Comparison of ENCODE assay signal across 10 cellular contexts in the genomic region with DNA sequence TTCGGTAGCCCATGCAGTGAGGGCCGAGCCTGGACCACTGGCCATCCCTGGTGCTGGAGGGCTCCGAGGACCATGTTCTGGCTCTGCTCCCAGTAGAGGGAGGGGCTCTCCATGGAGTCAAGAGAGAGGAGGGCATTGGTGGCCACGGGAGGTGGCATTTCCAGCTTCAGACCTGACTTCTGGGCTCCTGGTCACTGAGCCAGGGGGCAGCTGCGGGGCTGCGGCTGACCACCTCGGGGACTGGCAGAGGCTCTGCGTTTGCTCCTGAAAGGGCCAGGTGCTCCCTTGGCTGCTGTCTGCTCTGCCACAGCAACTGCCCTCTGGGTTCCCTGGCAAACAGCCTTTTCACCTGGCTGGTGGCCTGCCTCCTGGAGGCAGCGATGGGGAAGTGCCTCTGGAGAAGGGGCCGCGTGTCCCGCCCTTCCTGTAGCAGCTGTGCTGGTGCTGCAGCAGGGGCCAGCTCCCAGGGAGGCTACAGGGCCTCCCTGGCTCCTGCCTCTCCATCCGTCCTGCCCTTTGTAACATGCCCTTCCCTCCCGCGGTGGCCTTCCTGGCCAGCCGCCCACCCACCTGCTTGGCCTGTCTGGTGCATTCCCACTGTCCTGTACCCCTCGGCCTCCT.
A peak's percentile ranks its signal among the peaks of the same experiment; 100 is the strongest.
DNase-seq lines count a peak whose midpoint lies in the region; ATAC-seq and TF ChIP-seq lines count a peak whose summit lies in the region.
"Had no signal": no experiment of that assay in that cellular context is flagged by ENCODE, and none has a peak within 500 bp of the region (broad histone marks: within the 10 kb centered on the region; RNA-seq: fewer than 3 reads in every experiment).

No MANE protein-coding gene starts in this region.

- H3K27me3 Mint-ChIP-seq in neural progenitor cell (ENCODE audit: insufficient read depth, low read depth), result peaks cover 35% of the 10 kb centered on the region

- H3K79me2 ChIP-seq in neural progenitor cell (ENCODE audit: low read depth), result no peaks in the 10 kb centered on the region

- H3K4me1 ChIP-seq in body of pancreas (peaks cover 14% of the 10 kb centered on the region), neural progenitor cell (no peaks in the 10 kb centered on the region), gastrocnemius medialis (no peaks in the 10 kb centered on the region)

- H2AFZ ChIP-seq in neural progenitor cell (replicated peaks), result peak overlapping the region; percentile 97

- H4K20me1 ChIP-seq in neural progenitor cell (ENCODE audit: low read depth), result peaks cover 2% of the 10 kb centered on the region

- H3K27ac Mint-ChIP-seq in neural progenitor cell, result no peak overlapping the region

- H3K27ac ChIP-seq in body of pancreas, result no peak overlapping the region
- H3K27ac ChIP-seq in neural progenitor cell, result no peak overlapping the region
- H3K27ac ChIP-seq in gastrocnemius medialis, result no peak overlapping the region
- H3K27ac ChIP-seq: epithelial cell of prostate, KMS-11 had no signal

- peak; percentile 74 for ATAC-seq in body of pancreas
- no peak for ATAC-seq in GM18909 (IDR thresholded peaks at IDR 0.05; ENCODE audit: poor library complexity, unreplicated experiment)
- no peak for ATAC-seq in gastrocnemius medialis

- intact Hi-C loops in body of pancreas (cut with DNase I), result no loop called here
- intact Hi-C loops in gastrocnemius medialis (cut with DNase I; ENCODE audit: low total_unique reads), result no loop called here

- no peaks in the 10 kb centered on the region for H3K36me3 ChIP-seq in body of pancreas (replicated peaks in 1 of 2; ENCODE audit: insufficient read depth in 1 of 2, low read depth in 2 of 2)
- no peaks in the 10 kb centered on the region for H3K36me3 ChIP-seq in neural progenitor cell
- no peaks in the 10 kb centered on the region for H3K36me3 ChIP-seq in gastrocnemius medialis

- no peaks in the 10 kb centered on the region for H3K36me3 Mint-ChIP-seq in neural progenitor cell

- in situ Hi-C loops in gastrocnemius medialis (cut with MboI; ENCODE audit: low sequenced_read_pairs in 4 of 4), result no loop called here

- TF ChIP-seq CTCF in GM10248 (IDR thresholded peaks at IDR 0.05; ENCODE audit: control extremely low read depth, extremely low read depth, low read depth, missing control alignments) (peak; percentile 33), body of pancreas (IDR thresholded peaks at IDR 0.05) (peak in 6 of 7 experiments; percentile 24 to 58 (median 40)), neural progenitor cell (IDR thresholded peaks at IDR 0.05) (peak; percentile 67), gastrocnemius medialis (IDR thresholded peaks at IDR 0.05 in 4 of 5, conservative IDR thresholded peaks at IDR 0.05 in 1 of 5) (no peak)

- no peaks in the 10 kb centered on the region for H3K4me1 Mint-ChIP-seq in neural progenitor cell

- CTCF ChIA-PET in GM10248 (lab: Yijun Ruan, JAX), result interaction anchor here (1.3 kb wide), 1 partner anchor 9 kb away, joined by 4 read pairs; no protein-coding TSS in a partner anchor

- peak overlapping the region; percentile 76 for H3K4me2 ChIP-seq in neural progenitor cell
- H3K4me2 ChIP-seq: KMS-11 had no signal

- H3K9me3 ChIP-seq in body of pancreas, result no peaks in the 10 kb centered on the region
- no peaks in the 10 kb centered on the region for H3K9me3 ChIP-seq in neural progenitor cell (ENCODE audit: low read depth)
- no peaks in the 10 kb centered on the region for H3K9me3 ChIP-seq in gastrocnemius medialis

- POLR2A ChIA-PET in GM10248 (lab: Yijun Ruan, JAX), result no interaction called here

- peaks cover 2% of the 10 kb centered on the region for H3F3A ChIP-seq in neural progenitor cell (ENCODE audit: low read depth)

- peak; percentile 29 for DNase-seq in GM10248 (ENCODE audit: extremely low spot score)
- DNase-seq in NCI-H1694 (lab: John Stamatoyannopoulos, UW), result peak; percentile 20
- DNase-seq in body of pancreas, result peak; percentile 48 to 70 (median 56)
- DNase-seq in neural progenitor cell (ENCODE audit: low spot score), result peak; percentile 84
- no peak for DNase-seq in gastrocnemius medialis
- no peak for DNase-seq in GM19238 (ENCODE audit: insufficient read length, low spot score)
- no peak for DNase-seq in MV-4-11 (lab: John Stamatoyannopoulos, UW)

- no peak overlapping the region for H3K9ac ChIP-seq in neural progenitor cell
- H3K9ac ChIP-seq: KMS-11 had no signal

- H3K4me3 ChIP-seq in body of pancreas (no peak overlapping the region), neural progenitor cell (peak overlapping the region; percentile 52), gastrocnemius medialis (no peak overlapping the region)

- H3K9me3 Mint-ChIP-seq in neural progenitor cell, result no peaks in the 10 kb centered on the region

- H3K27me3 ChIP-seq in body of pancreas, result peaks cover 0 to 8% of the 10 kb centered on the region in 2 donors
- H3K27me3 ChIP-seq in neural progenitor cell, result peaks cover 37% of the 10 kb centered on the region
- peaks cover 12 to 31% (median 25%) of the 10 kb centered on the region in 3 donors for H3K27me3 ChIP-seq in gastrocnemius medialis

- no peak overlapping the region for H3K4me3 Mint-ChIP-seq in neural progenitor cell

- TF ChIP-seq POLR2A in body of pancreas (IDR thresholded peaks at IDR 0.05) (no peak), gastrocnemius medialis (IDR thresholded peaks at IDR 0.05) (no peak)

- WGBS in body of pancreas, 2 donors, result 25 to 52% methylated on average over 2 to 17 of the region's 17 CpGs

Comparison
In these comparisons a context has a peak if more than half of its experiments do, and no peak if none do; other contexts are left out.
1. DNase-seq: peak in GM10248 (single experiment), NCI-H1694 (single experiment), body of pancreas (4 of 4) and neural progenitor cell (single experiment); none in gastrocnemius medialis (0 of 2), GM19238 (single experiment) and MV-4-11 (single experiment).
2. CTCF ChIP-seq: peak in GM10248 (single experiment), body of pancreas (6 of 7) and neural progenitor cell (single experiment); none in gastrocnemius medialis (0 of 5).